ENCODE assay signal across 25 cellular contexts in genomic region chrX:68273887-68274286, GRCh38.
A peak's percentile ranks its signal among the peaks of the same experiment; 100 is the strongest.
DNase-seq lines count a peak whose midpoint lies in the region; ATAC-seq and TF ChIP-seq lines count a peak whose summit lies in the region.
"Had no signal": no experiment of that assay in that cellular context is flagged by ENCODE, and none has a peak within 500 bp of the region (broad histone marks: within the 10 kb centered on the region; RNA-seq: fewer than 3 reads in every experiment).

No MANE protein-coding gene starts in this region.

- in situ Hi-C loops in brain microvascular endothelial cell (cut with HindIII; ENCODE audit: low pct_ligation_motif_present, low sequenced_read_pairs): no loop called here

- peak; percentile 18 for DNase-seq in ELF-1 (ENCODE audit: low read depth, low spot score)
- no peak for DNase-seq in brain microvascular endothelial cell
- peak; percentile 15 for DNase-seq in iPS DF 19.7 (ENCODE audit: low read depth, low spot score)
- DNase-seq in stimulated activated naive CD4-positive, alpha-beta T cell (lab: John Stamatoyannopoulos, UW): no peak
- DNase-seq: activated CD8-positive, alpha-beta T cell treated with anti-CD3 and anti-CD28 coated beads, Interleukin-2, amount 10 ng/mL, durations not matched to agents 7 days and 5 days; activated gamma-delta T cell treated with Interleukin-2 at 50 U/mL for 16 hours; DND-41; GOT3; immature natural killer cell; KBM-7; MG63; NCI-H1105 treated with DMSO at 0.1 percent for 48 hours; NCI-H2081; NCI-H748 treated with DMSO at 0.1 percent for 48 hours; stimulated activated CD4-positive, alpha-beta T cell treated with anti-CD3 and anti-CD28 coated beads, Interleukin-2, amount 100 ng/mL, for 24 hours; trophoblast cell had no signal

- TF ChIP-seq RAD21 in Ishikawa (IDR thresholded peaks at IDR 0.05; ENCODE audit: low read depth): no peak

- ATAC-seq in HG03457 (IDR thresholded peaks at IDR 0.05; ENCODE audit: unreplicated experiment) (no peak), GM18867 (IDR thresholded peaks at IDR 0.05; ENCODE audit: unreplicated experiment) (no peak), GM21526 (IDR thresholded peaks at IDR 0.05; ENCODE audit: low FRiP score, unreplicated experiment) (no peak)
- ATAC-seq: activated CD8-positive, alpha-beta T cell treated with anti-CD3 and anti-CD28 coated beads, Interleukin-2, amount 10 ng/mL, durations not matched to agents 7 days and 5 days; left lobe of liver had no signal

- H3K36me3 ChIP-seq in brain microvascular endothelial cell (replicated peaks): no peaks in the 10 kb centered on the region
- H3K36me3 ChIP-seq: MG63, neural progenitor cell, right atrium auricular region had no signal

- H3K4me3 ChIP-seq in brain microvascular endothelial cell (ENCODE audit: low read depth, low read length): no peak overlapping the region
- H3K4me3 ChIP-seq: MG63, neural progenitor cell, right atrium auricular region had no signal

- TF ChIP-seq CTCF in brain microvascular endothelial cell (IDR thresholded peaks at IDR 0.05; ENCODE audit: low read depth, low read length, missing control alignments): peak; percentile 27

- H3K27ac ChIP-seq in brain microvascular endothelial cell: no peak overlapping the region
- H3K27ac ChIP-seq: C4-2B, neural progenitor cell, right atrium auricular region, RWPE1 had no signal

- H3K27me3 ChIP-seq in brain microvascular endothelial cell (replicated peaks): no peaks in the 10 kb centered on the region
- H3K27me3 ChIP-seq: MG63, neural progenitor cell, right atrium auricular region had no signal

- no peak for TF ChIP-seq EP300 in Ishikawa (IDR thresholded peaks at IDR 0.05; ENCODE audit: borderline replicate concordance)

TF ChIP-seq in Ishikawa, 13 proteins besides CTCF, POLR2A, EP300 and RAD21:
- TF ChIP-seq TAF1 (IDR thresholded peaks at IDR 0.05; ENCODE audit: low read depth) (no peak), TEAD4 (IDR thresholded peaks at IDR 0.05) (no peak), CEBPB (IDR thresholded peaks at IDR 0.05) (peak; percentile 71), TCF12 (IDR thresholded peaks at IDR 0.05; ENCODE audit: low read depth) (no peak), ZBTB7A (IDR thresholded peaks at IDR 0.05; ENCODE audit: low read depth) (no peak), YY1 (IDR thresholded peaks at IDR 0.05; ENCODE audit: low read depth) (no peak), FOXM1 (IDR thresholded peaks at IDR 0.05; ENCODE audit: borderline replicate concordance, low read depth) (no peak), USF1 (IDR thresholded peaks at IDR 0.05) (no peak), CREB1 (IDR thresholded peaks at IDR 0.05; ENCODE audit: low read depth) (no peak)

Comparison
In these comparisons a context has a peak if more than half of its experiments do, and no peak if none do; other contexts are left out.
1. DNase-seq: peak in ELF-1 (single experiment) and iPS DF 19.7 (single experiment); none in brain microvascular endothelial cell (single experiment) and stimulated activated naive CD4-positive, alpha-beta T cell (0 of 6).